11 cellular contexts compared by ENCODE assay signal in genomic region chr3:35664460-35664919, GRCh38. TPM values are rescaled to one million over a fixed set of nuclear protein-coding genes. Genes with fewer than 3 reads are reported as not detected.
DNase-seq lines count a peak whose midpoint lies in the region; ATAC-seq, FAIRE-seq and TF ChIP-seq lines count a peak whose summit lies in the region.
"Had no signal": no experiment of that assay in that cellular context is flagged by ENCODE, and none has a peak within 500 bp of the region (broad histone marks: within the 10 kb centered on the region; RNA-seq: fewer than 3 reads in every experiment).

No MANE protein-coding gene starts in this region.

- H3K4me1 ChIP-seq in A673 (ENCODE audit: insufficient read depth, low read length, poor library complexity, severe bottlenecking) (peaks cover 30% of the 10 kb centered on the region), kidney (ENCODE audit: control insufficient read depth in 1 of 2, insufficient read depth in 1 of 2, low read depth in 1 of 2, low read length in 2 of 2) (peaks cover 0 to 2% of the 10 kb centered on the region in 2 donors), tibial artery (peaks cover 0 to 16% (median 4%) of the 10 kb centered on the region in 4 donors), Karpas-422 (ENCODE audit: low read length) (no peaks in the 10 kb centered on the region)
- H3K4me1 ChIP-seq: A549, SJSA1 had no signal

- H3K36me3 ChIP-seq in A673 (ENCODE audit: insufficient read depth, low read length, poor library complexity, severe bottlenecking), result no peaks in the 10 kb centered on the region
- no peaks in the 10 kb centered on the region for H3K36me3 ChIP-seq in kidney (ENCODE audit: control insufficient read depth in 1 of 2, insufficient read depth in 2 of 2, low read length in 2 of 2)
- no peaks in the 10 kb centered on the region for H3K36me3 ChIP-seq in tibial artery
- no peaks in the 10 kb centered on the region for H3K36me3 ChIP-seq in Karpas-422 (ENCODE audit: insufficient read depth, low read length)
- H3K36me3 ChIP-seq: SJSA1 had no signal

- H3K27me3 ChIP-seq in A673 (replicated peaks; ENCODE audit: insufficient read depth, low read depth, low read length, poor library complexity), result no peaks in the 10 kb centered on the region
- no peaks in the 10 kb centered on the region for H3K27me3 ChIP-seq in tibial artery
- no peaks in the 10 kb centered on the region for H3K27me3 ChIP-seq in Karpas-422 (ENCODE audit: low read length)
- H3K27me3 ChIP-seq: SJSA1 had no signal

- H3K9ac ChIP-seq in kidney (ENCODE audit: low read length in 2 of 2) (no peak overlapping the region), Karpas-422 (ENCODE audit: low read length) (no peak overlapping the region)

- no peak overlapping the region for H3K27ac ChIP-seq in A673 (ENCODE audit: low read depth, low read length, poor library complexity, severe bottlenecking)
- H3K27ac ChIP-seq in kidney (ENCODE audit: low read depth in 2 of 2, low read length in 2 of 2), result no peak overlapping the region
- no peak overlapping the region for H3K27ac ChIP-seq in tibial artery
- H3K27ac ChIP-seq in Karpas-422 (ENCODE audit: low read length), result no peak overlapping the region
- H3K27ac ChIP-seq: A549, SJSA1 had no signal

- BruUV-seq in A673 (replicated peaks; lab: Mats Ljungman, UMichigan), result no TSS peak

- no peak for TF ChIP-seq CTCF in A673 (conservative IDR thresholded peaks at IDR 0.05; ENCODE audit: low read depth, low read length)
- no peak for TF ChIP-seq CTCF in kidney (IDR thresholded peaks at IDR 0.05; ENCODE audit: borderline replicate concordance, extremely low read depth, insufficient read depth)
- TF ChIP-seq CTCF in tibial artery (IDR thresholded peaks at IDR 0.05), result no peak

- peak; percentile 86 for DNase-seq in A673 (ENCODE audit: low spot score)
- peak; percentile 39 for DNase-seq in NCI-H1417 treated with DMSO at 0.1 percent for 48 hours (lab: John Stamatoyannopoulos, UW)
- DNase-seq in anterior cingulate cortex (lab: John Stamatoyannopoulos, UW), result peak in 57 of 58 donors; percentile 41 to 92 (median 78)
- DNase-seq in kidney, result peak; percentile 82
- DNase-seq in tibial artery, result peak in 1 of 2 donors; percentile 61
- no peak for DNase-seq in NOMO-1 treated with dmso at 0.1 percent for 144 hours (lab: John Stamatoyannopoulos, UW; ENCODE audit: unreplicated experiment)
- no peak for DNase-seq in Karpas-422

- no peaks in the 10 kb centered on the region for H3K9me2 ChIP-seq in Karpas-422 (replicated peaks; ENCODE audit: insufficient read depth, low read length)

- intact Hi-C loops in A673 (cut with micrococcal nuclease; ENCODE audit: unreplicated experiment), result loop anchor here (10.0 kb wide), 1 partner anchor 780 kb away; no protein-coding TSS in a partner anchor
- intact Hi-C loops in kidney (cut with DNase I), result no loop called here
- intact Hi-C loops in tibial artery (cut with DNase I; ENCODE audit: low total_unique reads), result no loop called here

- H3K4me3 ChIP-seq in A673 (ENCODE audit: low read depth, low read length, poor library complexity, severe bottlenecking), result peak overlapping the region; percentile 34
- peak overlapping the region; percentile 21 to 45 for H3K4me3 ChIP-seq in kidney (ENCODE audit: low read length in 2 of 2)
- H3K4me3 ChIP-seq in tibial artery, result peak overlapping the region; percentile 24 to 42
- no peak overlapping the region for H3K4me3 ChIP-seq in Karpas-422 (ENCODE audit: low read length)
- H3K4me3 ChIP-seq: A549, lung, SJSA1 had no signal

- no peaks in the 10 kb centered on the region for H3K79me2 ChIP-seq in Karpas-422 (ENCODE audit: low read length)

- no peaks in the 10 kb centered on the region for H4K20me1 ChIP-seq in Karpas-422 (ENCODE audit: insufficient read depth, low read depth, low read length)

- peak; percentile 70 for ATAC-seq in GM21737 (IDR thresholded peaks at IDR 0.05; ENCODE audit: unreplicated experiment)
- ATAC-seq: A549 had no signal

- H3K4me2 ChIP-seq in Karpas-422 (ENCODE audit: low read depth, low read length, poor library complexity, severe bottlenecking), result no peak overlapping the region
- H3K4me2 ChIP-seq: A549 had no signal

- POLR2A ChIA-PET in A673 (lab: Charles Lee; ENCODE audit: low non-redundant PET), result no interaction called here

- H2AFZ ChIP-seq in Karpas-422 (ENCODE audit: low read length), result no peak overlapping the region

- H3K9me3 ChIP-seq in A673 (ENCODE audit: low read depth, low read length, poor library complexity, severe bottlenecking) (no peaks in the 10 kb centered on the region), kidney (ENCODE audit: control insufficient read depth in 1 of 2, low read length in 2 of 2) (no peaks in the 10 kb centered on the region), tibial artery (no peaks in the 10 kb centered on the region), Karpas-422 (ENCODE audit: low read length) (no peaks in the 10 kb centered on the region)
- H3K9me3 ChIP-seq: A549, SJSA1 had no signal

- CTCF ChIA-PET in A673 (lab: Charles Lee), result no interaction called here

- FAIRE-seq in kidney (lab: Jason Lieb, UNC), result no peak
- FAIRE-seq: A549 had no signal

RNA-seq across cellular contexts. Expression of gene ARPP21, which starts 25.2 kb away (rescaled TPM):
- total RNA-seq in A673 (2021), result 0.17 TPM in 1 of 2 replicates, not detected in the other
- total RNA-seq in kidney, result 0.44 TPM
- polyA plus RNA-seq in kidney (ENCODE audit: insufficient read depth, low read depth, low replicate concordance), result 0.11 TPM
- not detected in 2 replicates for total RNA-seq in Karpas-422 (2014; rRNA removed; shearing (Covaris generic); ENCODE audit: low replicate concordance)
- total RNA-seq: SJSA1 had no signal
- polyA plus RNA-seq: lung had no signal

Comparison
In these comparisons a context has a peak if more than half of its experiments do, and no peak if none do; other contexts are left out.
1. DNase-seq: peak in A673 (single experiment), NCI-H1417 treated with DMSO at 0.1 percent for 48 hours (single experiment), anterior cingulate cortex (57 of 58) and kidney (single experiment); none in NOMO-1 treated with dmso at 0.1 percent for 144 hours (single experiment) and Karpas-422 (single experiment).